ENCODE assay signal across 16 cellular contexts in the genomic region with DNA sequence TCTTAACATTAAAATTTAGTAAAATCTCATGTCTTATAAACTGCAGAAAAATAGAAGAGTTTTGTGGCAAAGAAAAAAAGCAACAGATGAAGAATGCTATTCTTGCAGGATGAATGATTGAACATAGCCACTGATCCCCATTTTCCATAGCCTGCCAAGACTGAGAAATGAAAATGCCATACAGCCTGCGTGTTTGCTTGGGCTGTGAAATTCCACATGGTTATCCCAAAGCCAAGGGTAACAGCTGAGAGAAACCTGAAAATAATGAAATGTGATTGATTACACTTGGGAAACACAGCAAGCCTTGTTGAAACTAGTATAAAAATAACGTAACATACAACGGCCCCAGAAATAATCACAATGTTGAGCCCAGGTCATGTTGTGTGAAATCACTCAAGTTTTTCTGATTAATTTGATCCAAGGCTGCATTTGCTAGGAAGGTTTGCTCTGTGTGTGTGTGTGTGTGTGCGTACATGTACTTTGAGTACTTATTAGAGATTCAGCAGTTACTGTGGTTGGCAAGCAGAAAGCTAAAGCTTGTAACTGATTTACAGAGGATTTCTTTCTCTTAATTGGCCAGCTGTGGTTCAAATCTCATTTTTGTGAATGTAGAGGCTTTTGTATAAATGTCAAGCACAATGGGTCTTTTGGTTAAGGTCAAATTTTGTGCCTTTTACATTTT.
"Had no signal": no experiment of that assay in that cellular context is flagged by ENCODE, and none has a peak within 500 bp of the region (broad histone marks: within the 10 kb centered on the region; RNA-seq: fewer than 3 reads in every experiment).

No MANE protein-coding gene starts in this region.

- H3K27me3 Mint-ChIP-seq: activated B cell treated with CpG ODN at 0.5 μM for 24 hours; activated CD8-positive, alpha-beta T cell treated with anti-CD3 and anti-CD28 coated beads for 36 hours; progenitor cell of endocrine pancreas; T-helper 17 cell had no signal

- H3K27me3 ChIP-seq: heart right ventricle, left lung had no signal

- ATAC-seq: activated CD8-positive, alpha-beta T cell treated with anti-CD3 and anti-CD28 coated beads for 36 hours; activated naive CD4-positive, alpha-beta T cell treated with anti-CD3 and anti-CD28 coated beads, Interleukin-2, amount 50 U/mL, for 72 hours; heart right ventricle; left lung; natural killer cell treated with Interleukin-12 subunit alpha and Interleukin-12 subunit beta and Interleukin-15 and Interleukin-18, amount 100 ng/mL, for 72 hours; stimulated activated effector memory CD8-positive, alpha-beta T cell treated with anti-CD3 and anti-CD28 coated beads, Interleukin-12 subunit alpha, Interleukin-12 subunit beta, amount 100 ng/mL, for 72 hours; T-helper 17 cell had no signal

- H3K4me3 ChIP-seq: heart right ventricle, left lung had no signal

- H3K4me3 Mint-ChIP-seq: activated B cell treated with CpG ODN at 0.5 μM for 24 hours; activated CD8-positive, alpha-beta T cell treated with anti-CD3 and anti-CD28 coated beads for 36 hours; natural killer cell treated with Interleukin-12 subunit alpha and Interleukin-12 subunit beta and Interleukin-15 and Interleukin-18, amount 100 ng/mL, for 72 hours; stimulated activated effector memory CD8-positive, alpha-beta T cell treated with anti-CD3 and anti-CD28 coated beads, Interleukin-12 subunit alpha, Interleukin-12 subunit beta, amount 100 ng/mL, for 72 hours; T-helper 17 cell had no signal

- H3K4me1 Mint-ChIP-seq: activated B cell treated with CpG ODN at 0.5 μM for 24 hours; stimulated activated effector memory CD8-positive, alpha-beta T cell treated with anti-CD3 and anti-CD28 coated beads, Interleukin-12 subunit alpha, Interleukin-12 subunit beta, amount 100 ng/mL, for 72 hours; T-helper 17 cell had no signal

- H3K27ac Mint-ChIP-seq: activated B cell treated with CpG ODN at 0.5 μM for 24 hours; activated CD8-positive, alpha-beta T cell treated with anti-CD3 and anti-CD28 coated beads for 36 hours; activated naive CD4-positive, alpha-beta T cell treated with anti-CD3 and anti-CD28 coated beads, Interleukin-2, amount 50 U/mL, for 72 hours; natural killer cell treated with Interleukin-12 subunit alpha and Interleukin-12 subunit beta and Interleukin-15 and Interleukin-18, amount 100 ng/mL, for 72 hours; progenitor cell of endocrine pancreas; stimulated activated effector memory CD8-positive, alpha-beta T cell treated with anti-CD3 and anti-CD28 coated beads, Interleukin-12 subunit alpha, Interleukin-12 subunit beta, amount 100 ng/mL, for 72 hours; T-helper 17 cell had no signal

- H3K27ac ChIP-seq: heart right ventricle, left lung had no signal

- H3K36me3 ChIP-seq: heart right ventricle, left lung had no signal

- DNase-seq: activated B cell treated with CpG ODN at 0.5 μM for 24 hours; activated CD4-positive, alpha-beta T cell treated with anti-CD3 and anti-CD28 coated beads for 48 hours; activated CD8-positive, alpha-beta memory T cell treated with anti-CD3 and anti-CD28 coated beads, Interleukin-2, amount 50 U/mL, for 4 hours; activated CD8-positive, alpha-beta T cell treated with anti-CD3 and anti-CD28 coated beads for 36 hours; activated gamma-delta T cell; activated T-cell treated with anti-CD3 and anti-CD28 coated beads, Interleukin-2, amount 50 U/mL, for 48 hours; caudate nucleus; heart right ventricle; left lung; mammary epithelial cell; occipital lobe; T-helper 17 cell had no signal

- H3K9me3 Mint-ChIP-seq: activated B cell treated with CpG ODN at 0.5 μM for 24 hours had no signal

- H3K4me1 ChIP-seq: heart right ventricle, left lung had no signal

- H3K36me3 Mint-ChIP-seq: activated naive CD4-positive, alpha-beta T cell treated with anti-CD3 and anti-CD28 coated beads, Interleukin-2, amount 50 U/mL, for 72 hours; natural killer cell treated with Interleukin-12 subunit alpha and Interleukin-12 subunit beta and Interleukin-15 and Interleukin-18, amount 100 ng/mL, for 72 hours; stimulated activated effector memory CD8-positive, alpha-beta T cell treated with anti-CD3 and anti-CD28 coated beads, Interleukin-12 subunit alpha, Interleukin-12 subunit beta, amount 100 ng/mL, for 72 hours had no signal
